In the genomic region with DNA sequence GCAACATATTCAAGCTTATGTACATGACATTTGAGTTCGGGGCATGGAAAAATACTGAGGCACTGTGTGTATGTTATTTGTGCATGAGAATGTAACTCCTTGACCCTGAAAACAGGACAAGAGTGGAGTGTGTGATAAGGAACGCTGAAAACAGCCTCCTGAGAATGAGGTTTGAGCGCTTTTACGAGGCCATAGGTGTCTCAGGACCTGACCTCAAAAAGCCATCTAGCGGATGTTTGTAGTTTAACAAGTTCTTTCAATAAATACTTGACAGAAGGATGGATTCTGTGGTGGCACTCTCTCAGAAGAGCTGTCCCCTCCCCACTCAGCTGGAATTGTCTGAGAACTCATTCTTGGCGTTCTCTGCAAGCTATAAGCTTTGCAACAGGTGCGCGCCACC, we compare ENCODE assay signal across 1 cellular context.
TF ChIP-seq lines count a peak whose summit lies in the region.

No MANE protein-coding gene starts in this region.

TF ChIP-seq in HCT116, 20 proteins besides CTCF, POLR2A, EP300 and RAD21:
- TF ChIP-seq SP1 (IDR thresholded peaks at IDR 0.05; ENCODE audit: low read depth) (no peak), EZH2 (IDR thresholded peaks at IDR 0.05) (no peak)
